1 cellular context compared by ENCODE assay signal in the genomic region with DNA sequence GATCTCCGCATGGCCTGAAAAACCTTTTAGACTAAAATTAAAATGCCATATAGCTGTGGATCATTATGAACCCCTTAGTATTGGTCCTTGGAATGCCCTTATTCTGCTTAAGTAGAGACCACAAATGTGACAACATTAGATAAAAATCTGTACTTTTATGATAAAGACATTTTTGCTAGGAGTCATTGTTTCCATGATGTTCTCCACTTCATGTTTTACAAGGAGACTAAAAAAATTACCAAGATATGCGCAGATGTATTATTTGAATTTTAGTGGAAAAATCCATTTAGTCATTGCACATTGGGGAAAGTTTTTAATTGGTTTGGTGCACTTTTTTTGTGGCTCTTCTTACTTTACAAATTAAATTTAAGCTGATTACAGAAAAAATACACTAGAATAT.
TF ChIP-seq lines count a peak whose summit lies in the region.

No MANE protein-coding gene starts in this region.

TF ChIP-seq in GM12878, 131 proteins besides CTCF, POLR2A, EP300 and RAD21 (continued from another document):
- TF ChIP-seq RELA (IDR thresholded peaks at IDR 0.05; ENCODE audit: borderline replicate concordance, partially characterized antibody) = no peak
- TF ChIP-seq ZZZ3 (IDR thresholded peaks at IDR 0.05; ENCODE audit: control insufficient read depth, insufficient read length, low read depth) = no peak
- no peak for TF ChIP-seq STAT1 (conservative IDR thresholded peaks at IDR 0.05)
- TF ChIP-seq ZSCAN29 (IDR thresholded peaks at IDR 0.05) = no peak
- TF ChIP-seq EED (IDR thresholded peaks at IDR 0.05; ENCODE audit: low read depth) = no peak
- TF ChIP-seq MYC (IDR thresholded peaks at IDR 0.05; ENCODE audit: insufficient read depth, insufficient read length, insufficient replicate concordance, low read length, severe bottlenecking) = no peak
- no peak for TF ChIP-seq POLR2AphosphoS5 (IDR thresholded peaks at IDR 0.05; ENCODE audit: low read length)
- TF ChIP-seq BMI1 (IDR thresholded peaks at IDR 0.05; ENCODE audit: borderline replicate concordance) = no peak
- no peak for TF ChIP-seq TCF3 (IDR thresholded peaks at IDR 0.05; ENCODE audit: borderline replicate concordance, insufficient read depth, low read depth, low read length)
- TF ChIP-seq NR2C1 (IDR thresholded peaks at IDR 0.05) = no peak
- TF ChIP-seq, protein P1, sequence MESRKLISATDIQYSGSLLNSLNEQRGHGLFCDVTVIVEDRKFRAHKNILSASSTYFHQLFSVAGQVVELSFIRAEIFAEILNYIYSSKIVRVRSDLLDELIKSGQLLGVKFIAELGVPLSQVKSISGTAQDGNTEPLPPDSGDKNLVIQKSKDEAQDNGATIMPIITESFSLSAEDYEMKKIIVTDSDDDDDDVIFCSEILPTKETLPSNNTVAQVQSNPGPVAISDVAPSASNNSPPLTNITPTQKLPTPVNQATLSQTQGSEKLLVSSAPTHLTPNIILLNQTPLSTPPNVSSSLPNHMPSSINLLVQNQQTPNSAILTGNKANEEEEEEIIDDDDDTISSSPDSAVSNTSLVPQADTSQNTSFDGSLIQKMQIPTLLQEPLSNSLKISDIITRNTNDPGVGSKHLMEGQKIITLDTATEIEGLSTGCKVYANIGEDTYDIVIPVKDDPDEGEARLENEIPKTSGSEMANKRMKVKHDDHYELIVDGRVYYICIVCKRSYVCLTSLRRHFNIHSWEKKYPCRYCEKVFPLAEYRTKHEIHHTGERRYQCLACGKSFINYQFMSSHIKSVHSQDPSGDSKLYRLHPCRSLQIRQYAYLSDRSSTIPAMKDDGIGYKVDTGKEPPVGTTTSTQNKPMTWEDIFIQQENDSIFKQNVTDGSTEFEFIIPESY (IDR thresholded peaks at IDR 0.05) = no peak
- TF ChIP-seq IKZF1 (conservative IDR thresholded peaks at IDR 0.05) = no peak
TF ChIP-seq in GM12878: peak in this region for 0.
